Comparison of ENCODE assay signal across 1 cellular context in the genomic region with DNA sequence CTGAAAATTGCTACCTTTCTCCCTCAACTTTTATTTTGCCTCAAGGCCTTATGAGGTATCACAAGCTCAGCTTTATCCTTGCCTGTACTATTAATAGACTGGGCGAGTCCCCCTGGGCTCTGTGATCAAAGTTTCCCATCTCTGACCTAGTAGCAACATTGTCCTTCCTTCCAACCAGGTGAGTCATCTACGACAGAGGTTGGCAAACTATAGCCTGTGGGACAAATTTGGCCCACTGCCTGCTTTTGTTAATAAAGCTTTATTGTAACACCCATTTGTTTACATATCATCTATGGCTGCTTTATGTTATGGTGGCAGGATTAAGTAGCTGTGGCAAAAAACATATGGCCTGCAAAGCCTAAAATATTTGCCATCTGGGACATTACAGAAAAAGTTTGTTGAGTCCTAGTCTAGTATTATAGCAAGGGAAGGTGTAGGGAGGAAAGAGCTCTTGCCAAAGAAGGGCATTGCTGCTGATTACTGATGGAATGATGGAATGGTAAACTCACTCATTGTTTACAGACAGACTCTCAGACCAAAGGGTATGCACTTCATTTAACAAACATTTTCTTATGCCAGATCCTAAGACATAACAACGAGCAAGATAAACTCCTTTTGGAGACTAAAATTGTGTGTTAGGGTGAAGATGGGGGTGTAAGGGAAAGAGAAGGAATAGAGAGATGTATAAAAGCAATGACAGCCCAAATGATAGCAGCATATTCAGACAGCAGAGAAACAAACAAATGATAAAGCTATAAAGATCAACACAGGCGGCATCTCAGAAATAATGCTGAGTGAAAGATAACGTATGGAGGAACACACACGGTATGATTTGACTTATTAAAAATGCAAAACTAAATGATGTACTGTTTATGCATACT.
TF ChIP-seq lines count a peak whose summit lies in the region.

No MANE protein-coding gene starts in this region.

TF ChIP-seq in HCT116, 20 proteins besides CTCF, POLR2A, EP300 and RAD21 (continued from another document):
- TF ChIP-seq ZBTB33 (IDR thresholded peaks at IDR 0.05; ENCODE audit: extremely low read depth, insufficient replicate concordance, low read length): no peak
- peak; percentile 68 for TF ChIP-seq TCF7L2 (IDR thresholded peaks at IDR 0.05; ENCODE audit: borderline replicate concordance, extremely low read depth, insufficient read depth, insufficient read length)
- TF ChIP-seq CBX3 (IDR thresholded peaks at IDR 0.05; ENCODE audit: low read depth): peak; percentile 89
- peak; percentile 83; the same call in 1 of the 2 replicates for TF ChIP-seq POLR2AphosphoS5 (IDR thresholded peaks at IDR 0.05; ENCODE audit: low read depth, low read length)
- peak; percentile 91 for TF ChIP-seq FOSL1 (IDR thresholded peaks at IDR 0.05; ENCODE audit: low read depth)
- peak; percentile 85 for TF ChIP-seq CEBPB (IDR thresholded peaks at IDR 0.05; ENCODE audit: low read depth)
